ENCODE assay signal across 1 cellular context in genomic region chr7:114085592-114086490, GRCh38.
TF ChIP-seq lines count a peak whose summit lies in the region.

No MANE protein-coding gene starts in this region.

TF ChIP-seq in HEK293, 187 proteins besides CTCF, POLR2A, EP300 and RAD21 (continued from another document and continues in another):
- TF ChIP-seq ZSCAN4 (tag by site-specific recombination; IDR thresholded peaks at IDR 0.05) (peak; percentile 98), ZNF2 (tag by site-specific recombination; IDR thresholded peaks at IDR 0.05) (peak; percentile 74; the same call in 1 of the 2 replicates), ZNF266 (tag by site-specific recombination; IDR thresholded peaks at IDR 0.05; ENCODE audit: low read depth) (0 out of 2 replicates have a peak, but pooled peaks have one; percentile 27), ZIC2 (tag by site-specific recombination; IDR thresholded peaks at IDR 0.05) (no peak; the same call in 1 of the 2 replicates), ZNF324 (tag by site-specific recombination; IDR thresholded peaks at IDR 0.05) (peak; percentile 89), OSR2 (tag by site-specific recombination; IDR thresholded peaks at IDR 0.05) (peak; percentile 22; the same call in 1 of the 2 replicates), KLF1 (tag by site-specific recombination; IDR thresholded peaks at IDR 0.05) (peak; percentile 42), ZNF274 (IDR thresholded peaks at IDR 0.05; ENCODE audit: low read length) (no peak), ZNF274 (tag by site-specific recombination; IDR thresholded peaks at IDR 0.05; ENCODE audit: borderline replicate concordance) (no peak), ZNF530 (tag by site-specific recombination; IDR thresholded peaks at IDR 0.05; ENCODE audit: low read depth) (no peak), ZNF121 (tag by site-specific recombination; IDR thresholded peaks at IDR 0.05) (no peak), ZNF426 (tag by site-specific recombination; IDR thresholded peaks at IDR 0.05) (no peak), PBX3 (CRISPR knock-in tag; IDR thresholded peaks at IDR 0.05) (no peak), ZNF248 (tag by site-specific recombination; IDR thresholded peaks at IDR 0.05) (no peak), ZNF560 (tag by site-specific recombination; IDR thresholded peaks at IDR 0.05; ENCODE audit: borderline replicate concordance) (no peak), SP3 (tag by site-specific recombination; IDR thresholded peaks at IDR 0.05) (peak; percentile 78), ZNF302 (tag by site-specific recombination; IDR thresholded peaks at IDR 0.05; ENCODE audit: low read depth) (no peak), ZBTB17 (tag by site-specific recombination; IDR thresholded peaks at IDR 0.05) (peak; percentile 51; the same call in 1 of the 2 replicates), ZNF362 (tag by site-specific recombination; IDR thresholded peaks at IDR 0.05) (no peak), ZNF549 (tag by site-specific recombination; IDR thresholded peaks at IDR 0.05) (no peak), REST (tag by site-specific recombination; IDR thresholded peaks at IDR 0.05) (no peak; the same call in 1 of the 2 replicates), GLI4 (tag by site-specific recombination; IDR thresholded peaks at IDR 0.05) (peak; percentile 92), ZNF169 (tag by site-specific recombination; IDR thresholded peaks at IDR 0.05) (peak; percentile 60; the same call in 1 of the 2 replicates), TCF7L2 (IDR thresholded peaks at IDR 0.05; ENCODE audit: borderline replicate concordance, low read depth, low read length) (no peak), FEZF1 (tag by site-specific recombination; IDR thresholded peaks at IDR 0.05) (peak; percentile 48), KLF17 (tag by site-specific recombination; IDR thresholded peaks at IDR 0.05) (peak; percentile 76), HOXC10 (CRISPR knock-in tag; IDR thresholded peaks at IDR 0.05) (no peak), ZNF335 (tag by site-specific recombination; conservative IDR thresholded peaks at IDR 0.05) (peak; percentile 89), ZNF785 (tag by site-specific recombination; IDR thresholded peaks at IDR 0.05) (peak; percentile 87), ZNF548 (tag by site-specific recombination; IDR thresholded peaks at IDR 0.05) (no peak), ZNF660 (tag by site-specific recombination; IDR thresholded peaks at IDR 0.05) (peak; percentile 70), ZBTB26 (tag by site-specific recombination; optimal IDR thresholded peaks at IDR 0.05) (peak; percentile 100), SETDB1 (IDR thresholded peaks at IDR 0.05; ENCODE audit: insufficient read length, low read length) (no peak), ZNF155 (tag by site-specific recombination; IDR thresholded peaks at IDR 0.05) (no peak), HOXD13 (CRISPR knock-in tag; IDR thresholded peaks at IDR 0.05; ENCODE audit: borderline replicate concordance) (no peak), ZNF571 (tag by site-specific recombination; IDR thresholded peaks at IDR 0.05) (no peak), ZNF561 (tag by site-specific recombination; IDR thresholded peaks at IDR 0.05; ENCODE audit: borderline replicate concordance) (no peak), ZNF423 (tag by site-specific recombination; IDR thresholded peaks at IDR 0.05) (0 out of 2 replicates have a peak, but pooled peaks have one; percentile 53), ZNF777 (tag by site-specific recombination; IDR thresholded peaks at IDR 0.05; ENCODE audit: borderline replicate concordance) (no peak), ZNF585B (tag by site-specific recombination; IDR thresholded peaks at IDR 0.05) (no peak), ZNF664 (tag by site-specific recombination; IDR thresholded peaks at IDR 0.05) (peak; percentile 34; the same call in 1 of the 2 replicates), ZNF558 (tag by site-specific recombination; IDR thresholded peaks at IDR 0.05) (no peak; the same call in 1 of the 2 replicates), YY1 (tag by site-specific recombination; IDR thresholded peaks at IDR 0.05) (no peak), ZNF544 (tag by site-specific recombination; IDR thresholded peaks at IDR 0.05) (no peak), ZBTB20 (tag by site-specific recombination; IDR thresholded peaks at IDR 0.05) (peak; percentile 89), ZNF677 (tag by site-specific recombination; IDR thresholded peaks at IDR 0.05) (no peak), ZNF223 (tag by site-specific recombination; IDR thresholded peaks at IDR 0.05) (peak; percentile 61; the same call in 1 of the 2 replicates), ZNF843 (tag by site-specific recombination; IDR thresholded peaks at IDR 0.05) (peak; percentile 76), ZNF112 (tag by site-specific recombination; IDR thresholded peaks at IDR 0.05) (no peak), ZNF623 (tag by site-specific recombination; IDR thresholded peaks at IDR 0.05) (peak; percentile 24; the same call in 1 of the 2 replicates), ZNF292 (tag by site-specific recombination; IDR thresholded peaks at IDR 0.05; ENCODE audit: borderline replicate concordance, low read depth) (no peak), ZNF239 (tag by site-specific recombination; IDR thresholded peaks at IDR 0.05) (0 out of 2 replicates have a peak, but pooled peaks have one; percentile 24), ZNF18 (tag by site-specific recombination; IDR thresholded peaks at IDR 0.05) (peak; percentile 75), ZBTB1 (tag by site-specific recombination; IDR thresholded peaks at IDR 0.05) (no peak), KLF8 (tag by site-specific recombination; IDR thresholded peaks at IDR 0.05) (peak; percentile 64; the same call in 1 of the 2 replicates), ZBTB10 (tag by site-specific recombination; IDR thresholded peaks at IDR 0.05) (peak; percentile 77; the same call in 1 of the 2 replicates)
